In the genomic region with DNA sequence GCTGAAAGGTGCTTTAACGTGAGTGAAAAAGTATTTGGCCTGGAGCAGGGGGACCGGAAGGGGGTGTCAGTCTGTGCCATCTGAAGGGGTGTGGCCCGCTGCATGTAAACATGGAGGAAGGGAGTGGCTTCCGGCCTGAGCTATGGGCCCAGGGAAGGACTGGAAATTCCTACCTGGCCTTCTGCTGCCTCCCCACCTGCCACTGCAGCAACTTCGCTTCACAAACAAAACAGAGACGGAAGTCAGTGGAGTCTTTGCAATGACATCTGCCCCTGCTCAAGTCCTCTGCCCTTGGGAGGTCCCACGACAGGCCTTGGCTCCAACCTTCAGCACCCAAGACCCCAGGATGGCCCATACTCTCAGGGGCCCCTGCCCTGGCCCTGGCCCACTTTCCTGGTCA, we compare ENCODE assay signal across 22 cellular contexts. TPM values are rescaled to one million over a fixed set of nuclear protein-coding genes. Genes with fewer than 3 reads are reported as not detected.
DNase-seq lines count a peak whose midpoint lies in the region; ATAC-seq and TF ChIP-seq lines count a peak whose summit lies in the region.
"Had no signal": no experiment of that assay in that cellular context is flagged by ENCODE, and none has a peak within 500 bp of the region (broad histone marks: within the 10 kb centered on the region; RNA-seq: fewer than 3 reads in every experiment).

No MANE protein-coding gene starts in this region.

- no peaks in the 10 kb centered on the region for H3K23me2 ChIP-seq in H9 (ENCODE audit: insufficient read length, low read depth, low read length, poor library complexity, severe bottlenecking)

- no peak overlapping the region for H3K4me2 ChIP-seq in H9 (ENCODE audit: insufficient read depth, insufficient read length, low read length)

- H4K5ac ChIP-seq in H9 (ENCODE audit: insufficient read length, low read depth, low read length) = no peak overlapping the region

- no peak overlapping the region for H2AFZ ChIP-seq in H9 (ENCODE audit: low read length)

- H3K18ac ChIP-seq in H9 (ENCODE audit: insufficient read length, low read depth, low read length) = no peak overlapping the region

- no peak overlapping the region for H3K4me3 Mint-ChIP-seq in H9
- H3K4me3 Mint-ChIP-seq in stimulated activated naive CD8-positive, alpha-beta T cell treated with anti-CD3 and anti-CD28 coated beads, Interleukin-15, amount 100 ng/mL, for 72 hours = no peak overlapping the region
- H3K4me3 Mint-ChIP-seq: activated naive CD4-positive, alpha-beta T cell treated with anti-CD3 and anti-CD28 coated beads for 36 hours; effector memory CD8-positive, alpha-beta T cell; T-helper 2 cell treated with Interferon-gamma antibody and Interleukin-4, amounts not matched to agents 5 μg/mL and 100 μg/mL, for 36 hours had no signal

- intact Hi-C loops in stomach (cut with DNase I; ENCODE audit: low total_unique reads) = no loop called here

- no peaks in the 10 kb centered on the region for H4K20me1 ChIP-seq in H9 (ENCODE audit: control insufficient read depth, insufficient read depth, insufficient read length)

- no peak overlapping the region for H3K4ac ChIP-seq in H9 (ENCODE audit: low read depth, low read length)

- H2BK5ac ChIP-seq in H9 (ENCODE audit: insufficient read length, low read length) = no peak overlapping the region

- H3K79me1 ChIP-seq in H9 (ENCODE audit: insufficient read depth, low read depth, low read length, poor library complexity, severe bottlenecking) = no peaks in the 10 kb centered on the region

- DNase-seq in H9 = peak; percentile 70
- DNase-seq in RWPE2 (ENCODE audit: low spot score) = no peak
- peak; percentile 65 for DNase-seq in iPS-NIHi7 (ENCODE audit: extremely low spot score)
- peak; percentile 61 for DNase-seq in stomach
- no peak for DNase-seq in GM19238 (ENCODE audit: insufficient read length, low spot score)
- no peak for DNase-seq in OCI-M1 (lab: John Stamatoyannopoulos, UW)
- DNase-seq in stimulated activated naive CD8-positive, alpha-beta T cell treated with anti-CD3 and anti-CD28 coated beads, Interleukin-15, amount 100 ng/mL, for 72 hours = no peak
- DNase-seq: activated CD4-positive, alpha-beta T cell treated with anti-CD3 and anti-CD28 coated beads for 48 hours; activated naive CD4-positive, alpha-beta T cell treated with anti-CD3 and anti-CD28 coated beads for 36 hours; effector memory CD8-positive, alpha-beta T cell; gastrocnemius medialis; hippocampal formation; islet precursor cell; KBM-7; NCI-H1436; NCI-H2171 treated with DMSO at 0.1 percent for 48 hours; NCI-H526 treated with DMSO at 0.1 percent for 48 hours; nucleus accumbens had no signal

- no peak overlapping the region for H3T11ph ChIP-seq in H9 (ENCODE audit: low read length)

- H4K91ac ChIP-seq in H9 (ENCODE audit: insufficient read length, low read depth, low read length) = no peak overlapping the region

- H2BK20ac ChIP-seq in H9 (ENCODE audit: low read depth, low read length, poor library complexity, severe bottlenecking) = no peak overlapping the region

- peak; percentile 67; the same call in 2 of the 3 replicates for ATAC-seq in RWPE2 (ENCODE audit: low read depth)
- no peak for ATAC-seq in stimulated activated naive CD8-positive, alpha-beta T cell treated with anti-CD3 and anti-CD28 coated beads, Interleukin-15, amount 100 ng/mL, for 72 hours
- ATAC-seq: effector memory CD8-positive, alpha-beta T cell; gastrocnemius medialis had no signal

- H3K36me3 ChIP-seq in RWPE2 (ENCODE audit: low read depth) = no peaks in the 10 kb centered on the region
- no peaks in the 10 kb centered on the region for H3K36me3 ChIP-seq in stomach
- H3K36me3 ChIP-seq: esophagus muscularis mucosa, gastrocnemius medialis, vagina had no signal

- no peaks in the 10 kb centered on the region for H3K9me3 Mint-ChIP-seq in H9
- no peaks in the 10 kb centered on the region for H3K9me3 Mint-ChIP-seq in stimulated activated naive CD8-positive, alpha-beta T cell treated with anti-CD3 and anti-CD28 coated beads, Interleukin-15, amount 100 ng/mL, for 72 hours
- H3K9me3 Mint-ChIP-seq: activated naive CD4-positive, alpha-beta T cell treated with anti-CD3 and anti-CD28 coated beads for 36 hours; effector memory CD8-positive, alpha-beta T cell; T-helper 2 cell treated with Interferon-gamma antibody and Interleukin-4, amounts not matched to agents 5 μg/mL and 100 μg/mL, for 36 hours had no signal

- no peak for TF ChIP-seq EP300 in stomach (IDR thresholded peaks at IDR 0.05)

- no peak overlapping the region for H2BK12ac ChIP-seq in H9 (ENCODE audit: insufficient read length, low read depth, low read length)

- no peak overlapping the region for H2AK5ac ChIP-seq in H9 (ENCODE audit: insufficient read length, low read length)

- no peaks in the 10 kb centered on the region for H3K4me1 ChIP-seq in H9 (ENCODE audit: insufficient read depth, low read length)
- peaks cover 6% of the 10 kb centered on the region for H3K4me1 ChIP-seq in RWPE2 (ENCODE audit: insufficient read depth, poor library complexity, severe bottlenecking)
- peaks cover 24 to 49% (median 36%) of the 10 kb centered on the region in 4 donors for H3K4me1 ChIP-seq in stomach
- H3K4me1 ChIP-seq: esophagus muscularis mucosa, gastrocnemius medialis, vagina had no signal

- no peak overlapping the region for H3K23ac ChIP-seq in H9 (ENCODE audit: insufficient read length, low read depth, low read length)

- H3K9ac ChIP-seq in H9 (ENCODE audit: extremely low read depth, insufficient read length, low read length) = no peak overlapping the region

- no CpG with 5 or more reads among the region's 7 CpGs for WGBS in H9 (ENCODE audit: extremely low coverage, insufficient read length, low lambda C conversion rate)
- 35 to 64% (median 51%) methylated on average over 6 to 7 of the region's 7 CpGs for WGBS in stomach, 5 donors

- no peak overlapping the region for H2BK15ac ChIP-seq in H9 (ENCODE audit: low read depth, low read length)

- TF ChIP-seq POLR2A in stomach (IDR thresholded peaks at IDR 0.05) = no peak

- H3K36me3 Mint-ChIP-seq in H9 (ENCODE audit: insufficient read depth in 1 of 3, low read depth in 3 of 3) = no peaks in the 10 kb centered on the region

- no peaks in the 10 kb centered on the region for H3K79me2 ChIP-seq in H9 (ENCODE audit: insufficient read depth, low read length)

- H3K4me1 Mint-ChIP-seq in H9 = peaks cover 14 to 31% of the 10 kb centered on the region in 2 experiments
- H3K4me1 Mint-ChIP-seq in stimulated activated naive CD8-positive, alpha-beta T cell treated with anti-CD3 and anti-CD28 coated beads, Interleukin-15, amount 100 ng/mL, for 72 hours = no peaks in the 10 kb centered on the region

- H3K4me3 ChIP-seq in RWPE2 (ENCODE audit: severe bottlenecking) (no peak overlapping the region), stomach (no peak overlapping the region)
- H3K4me3 ChIP-seq: esophagus muscularis mucosa, gastrocnemius medialis, vagina had no signal

- no peak overlapping the region for H3K27ac Mint-ChIP-seq in H9
- no peak overlapping the region for H3K27ac Mint-ChIP-seq in stimulated activated naive CD8-positive, alpha-beta T cell treated with anti-CD3 and anti-CD28 coated beads, Interleukin-15, amount 100 ng/mL, for 72 hours
- H3K27ac Mint-ChIP-seq: activated naive CD4-positive, alpha-beta T cell treated with anti-CD3 and anti-CD28 coated beads for 36 hours; effector memory CD8-positive, alpha-beta T cell; T-helper 2 cell treated with Interferon-gamma antibody and Interleukin-4, amounts not matched to agents 5 μg/mL and 100 μg/mL, for 36 hours had no signal

- no peak overlapping the region for H4K8ac ChIP-seq in H9 (replicated peaks; ENCODE audit: insufficient read length, low read depth, low read length)

- no peak overlapping the region for H3K56ac ChIP-seq in H9 (ENCODE audit: insufficient read length, low read depth, low read length)

- H3K27ac ChIP-seq in H9 (ENCODE audit: insufficient read length, low read depth, low read length) (no peak overlapping the region), RWPE2 (ENCODE audit: poor library complexity, severe bottlenecking) (no peak overlapping the region), stomach (peak overlapping the region; percentile 77 to 84 (median 81))
- H3K27ac ChIP-seq: C4-2B, esophagus muscularis mucosa, gastrocnemius medialis, vagina had no signal

- H3K27me3 ChIP-seq in H9 (ENCODE audit: insufficient read depth, low read length) (no peaks in the 10 kb centered on the region), RWPE2 (ENCODE audit: insufficient read depth, poor library complexity, severe bottlenecking) (no peaks in the 10 kb centered on the region), stomach (peaks cover 0 to 6% (median 0%) of the 10 kb centered on the region in 3 donors)
- H3K27me3 ChIP-seq: vagina had no signal

- H3K9me3 ChIP-seq in H9 (ENCODE audit: control insufficient read depth, low read depth, low read length) = no peaks in the 10 kb centered on the region
- H3K9me3 ChIP-seq in RWPE2 (ENCODE audit: severe bottlenecking) = no peaks in the 10 kb centered on the region
- H3K9me3 ChIP-seq in stomach = no peaks in the 10 kb centered on the region
- H3K9me3 ChIP-seq: esophagus muscularis mucosa, gastrocnemius medialis, vagina had no signal

- no peak overlapping the region for H3K14ac ChIP-seq in H9 (ENCODE audit: insufficient read depth, low read length)

- peaks cover 67% of the 10 kb centered on the region for H3K27me3 Mint-ChIP-seq in H9 (ENCODE audit: low read depth)
- peaks cover 41% of the 10 kb centered on the region for H3K27me3 Mint-ChIP-seq in stimulated activated naive CD8-positive, alpha-beta T cell treated with anti-CD3 and anti-CD28 coated beads, Interleukin-15, amount 100 ng/mL, for 72 hours

- TF ChIP-seq CTCF in H9 (conservative IDR thresholded peaks at IDR 0.05) = no peak
- TF ChIP-seq CTCF in RWPE2 (IDR thresholded peaks at IDR 0.05; ENCODE audit: poor library complexity, severe bottlenecking) = no peak
- TF ChIP-seq CTCF in stomach (IDR thresholded peaks at IDR 0.05) = no peak

- no peak overlapping the region for H2BK120ac ChIP-seq in H9 (ENCODE audit: low read depth, low read length, poor library complexity, severe bottlenecking)

RNA-seq across cellular contexts. Expression of a gene that starts 28.1 kb away (rescaled TPM):
- 18.2 and 19.0 TPM in 2 replicates for total RNA-seq in H9 (2021)
- total RNA-seq in stomach = 10 to 100 TPM in 4 of 5 donors, 1 to 10 TPM in 1; 7.9 to 70.4 (median 40.3) TPM
- 10 to 100 TPM; 14.3 to 33.7 (median 27.6) TPM for polyA plus RNA-seq in stomach

Comparison
In these comparisons a context has a peak if more than half of its experiments do, and no peak if none do; other contexts are left out.
1. DNase-seq: peak in H9 (single experiment), iPS-NIHi7 (single experiment) and stomach (single experiment); none in RWPE2 (single experiment), GM19238 (single experiment), OCI-M1 (single experiment) and stimulated activated naive CD8-positive, alpha-beta T cell treated with anti-CD3 and anti-CD28 coated beads, Interleukin-15, amount 100 ng/mL, for 72 hours (0 of 2).
2. H3K27ac ChIP-seq: peak in stomach (5 of 5); none in H9 (single experiment) and RWPE2 (single experiment).